8 cellular contexts compared by ENCODE assay signal in genomic region chr19:34999498-35000337, GRCh38. TPM values are rescaled to one million over a fixed set of nuclear protein-coding genes. Genes with fewer than 3 reads are reported as not detected.
A peak's percentile ranks its signal among the peaks of the same experiment; 100 is the strongest.
DNase-seq lines count a peak whose midpoint lies in the region; TF ChIP-seq lines count a peak whose summit lies in the region.

TSS of gene GRAMD1A (plus strand) at chr19:35000323. CDS start at chr19:35000479, 156 bp downstream.

- peaks cover 8% of the 10 kb centered on the region for H3K36me3 Mint-ChIP-seq in T-helper 1 cell treated with Interleukin-12 subunit alpha and Interleukin-12 subunit beta and Interleukin-4 antibody, amounts not matched to agents 30 μg/mL and 1 μg/mL, for 36 hours (ENCODE audit: low read depth)

- no peaks in the 10 kb centered on the region for H3K9me3 Mint-ChIP-seq in T-helper 1 cell treated with Interleukin-12 subunit alpha and Interleukin-12 subunit beta and Interleukin-4 antibody, amounts not matched to agents 30 μg/mL and 1 μg/mL, for 36 hours

- H3K4me3 ChIP-seq in right atrium auricular region (peak within 1 kb of the TSS; percentile 73 to 97), vagina (peak within 1 kb of the TSS; percentile 70 to 93)

- TF ChIP-seq CTCF in right atrium auricular region (IDR thresholded peaks at IDR 0.05) (no peak), vagina (IDR thresholded peaks at IDR 0.05) (no peak)

- H3K27ac Mint-ChIP-seq in T-helper 1 cell treated with Interleukin-12 subunit alpha and Interleukin-12 subunit beta and Interleukin-4 antibody, amounts not matched to agents 30 μg/mL and 1 μg/mL, for 36 hours, result peak within 1 kb of the TSS; percentile 95

- H3K9me3 ChIP-seq in right atrium auricular region, result no peaks in the 10 kb centered on the region
- H3K9me3 ChIP-seq in vagina, result no peaks in the 10 kb centered on the region

- H3K4me1 ChIP-seq in right atrium auricular region, result peaks cover 0 to 70% of the 10 kb centered on the region in 2 donors
- peaks cover 61% of the 10 kb centered on the region for H3K4me1 ChIP-seq in vagina

- H3K27ac ChIP-seq in angular gyrus (ENCODE audit: low read depth, low read length) (peak within 1 kb of the TSS; percentile 96), right atrium auricular region (peak within 1 kb of the TSS; percentile 98), vagina (peak within 1 kb of the TSS; percentile 98)

- H3K4me1 Mint-ChIP-seq in T-helper 1 cell treated with Interleukin-12 subunit alpha and Interleukin-12 subunit beta and Interleukin-4 antibody, amounts not matched to agents 30 μg/mL and 1 μg/mL, for 36 hours (ENCODE audit: low read depth), result peaks cover 50% of the 10 kb centered on the region

- intact Hi-C loops in vagina (cut with DNase I), result no loop called here

- H3K27me3 ChIP-seq in right atrium auricular region (no peaks in the 10 kb centered on the region), vagina (no peaks in the 10 kb centered on the region)

- peak within 1 kb of the TSS; percentile 93 for H3K4me3 Mint-ChIP-seq in T-helper 1 cell treated with Interleukin-12 subunit alpha and Interleukin-12 subunit beta and Interleukin-4 antibody, amounts not matched to agents 30 μg/mL and 1 μg/mL, for 36 hours

- DNase-seq in DMS79 treated with DMSO at 0.1 percent for 48 hours (lab: John Stamatoyannopoulos, UW) (peak; percentile 82), H4 (ENCODE audit: low spot score) (peak; percentile 89), NCI-H1092 (lab: John Stamatoyannopoulos, UW) (peak; percentile 38), right atrium auricular region (ENCODE audit: low spot score) (peak; percentile 87), putamen (ENCODE audit: low spot score) (peak; percentile 84), vagina (ENCODE audit: extremely low spot score in 2 of 2) (peak in 1 of 2 donors; percentile 97)

- H3K27me3 Mint-ChIP-seq in T-helper 1 cell treated with Interleukin-12 subunit alpha and Interleukin-12 subunit beta and Interleukin-4 antibody, amounts not matched to agents 30 μg/mL and 1 μg/mL, for 36 hours (ENCODE audit: low read depth), result no peaks in the 10 kb centered on the region

- H3K36me3 ChIP-seq in right atrium auricular region (no peaks in the 10 kb centered on the region), vagina (no peaks in the 10 kb centered on the region)

- TF ChIP-seq POLR2A in vagina (IDR thresholded peaks at IDR 0.05), result peak; percentile 0 to 76

RNA-seq across cellular contexts. Expression of gene GRAMD1A, which starts in this region (rescaled TPM):
- 21.3 and 22.0 TPM in 2 replicates for total RNA-seq in H4 (2014; rRNA removed; shearing (Covaris generic))
- total RNA-seq in right atrium auricular region (10 to 100 TPM; 29.6 to 37.7 TPM), vagina (61.9 TPM)
